7 cellular contexts compared by ENCODE assay signal in genomic region chr1:63124666-63125191, GRCh38.
DNase-seq lines count a peak whose midpoint lies in the region; ATAC-seq and TF ChIP-seq lines count a peak whose summit lies in the region.

No MANE protein-coding gene starts in this region.

- no peaks in the 10 kb centered on the region for H3K4me1 ChIP-seq in breast epithelium
- peaks cover 11% of the 10 kb centered on the region for H3K4me1 ChIP-seq in vagina
- peaks cover 26% of the 10 kb centered on the region for H3K4me1 ChIP-seq in HAP-1

- H3K27ac ChIP-seq in breast epithelium (peak overlapping the region; percentile 3 to 34), vagina (no peak overlapping the region)

- intact Hi-C loops in breast epithelium (cut with DNase I; ENCODE audit: low total_unique reads) = no loop called here
- intact Hi-C loops in sciatic nerve (cut with DNase I) = no loop called here
- intact Hi-C loops in vagina (cut with DNase I) = no loop called here

- H3K36me3 ChIP-seq in breast epithelium = no peaks in the 10 kb centered on the region
- no peaks in the 10 kb centered on the region for H3K36me3 ChIP-seq in vagina
- no peaks in the 10 kb centered on the region for H3K36me3 ChIP-seq in HAP-1 (replicated peaks)

- no peak for DNase-seq in breast epithelium (ENCODE audit: low spot score in 2 of 2)
- no peak for DNase-seq in sciatic nerve (ENCODE audit: low spot score)
- no peak for DNase-seq in vagina (ENCODE audit: extremely low spot score in 2 of 2)
- no peak for DNase-seq in HAP-1 (ENCODE audit: low spot score in 2 of 2)
- no peak for DNase-seq in Kasumi-1 (lab: John Stamatoyannopoulos, UW)

- TF ChIP-seq CTCF in breast epithelium (IDR thresholded peaks at IDR 0.05) (no peak), vagina (IDR thresholded peaks at IDR 0.05) (no peak)

- no peak for TF ChIP-seq POLR2A in breast epithelium (IDR thresholded peaks at IDR 0.05)
- TF ChIP-seq POLR2A in vagina (IDR thresholded peaks at IDR 0.05) = no peak

- H3K27me3 ChIP-seq in breast epithelium (no peaks in the 10 kb centered on the region), vagina (no peaks in the 10 kb centered on the region), HAP-1 (ENCODE audit: low read depth) (no peaks in the 10 kb centered on the region)

- H3K9me3 ChIP-seq in breast epithelium (no peaks in the 10 kb centered on the region), vagina (no peaks in the 10 kb centered on the region), HAP-1 (no peaks in the 10 kb centered on the region)

- ATAC-seq in GM19452 (IDR thresholded peaks at IDR 0.05; ENCODE audit: unreplicated experiment) = peak; percentile 83
- ATAC-seq in HG03196 (IDR thresholded peaks at IDR 0.05; ENCODE audit: unreplicated experiment) = peak; percentile 79
- ATAC-seq in sciatic nerve = peak; percentile 92

- in situ Hi-C loops in HAP-1 (cut with MboI; ENCODE audit: low sequenced_read_pairs) = loop anchor here (25.0 kb wide), 1 partner anchor 287 kb away; no protein-coding TSS in a partner anchor

- H3K4me3 ChIP-seq in breast epithelium = no peak overlapping the region
- H3K4me3 ChIP-seq in vagina = no peak overlapping the region
- H3K4me3 ChIP-seq in HAP-1 = no peak overlapping the region
